In genomic region chr3:88150771-88151170, GRCh38 we compare ENCODE assay signal across 8 cellular contexts. TPM values are rescaled to one million over a fixed set of nuclear protein-coding genes. Genes with fewer than 3 reads are reported as not detected.
A peak's percentile ranks its signal among the peaks of the same experiment; 100 is the strongest.
DNase-seq lines count a peak whose midpoint lies in the region; ATAC-seq, FAIRE-seq and TF ChIP-seq lines count a peak whose summit lies in the region.

No MANE protein-coding gene starts in this region.

- no peak for ATAC-seq in GM19035 (IDR thresholded peaks at IDR 0.05; ENCODE audit: unreplicated experiment)
- no peak for ATAC-seq in HG03378 (IDR thresholded peaks at IDR 0.05; ENCODE audit: unreplicated experiment)

- H3K4me3 ChIP-seq in BLaER1 (peak overlapping the region; percentile 88), bronchial epithelial cell (ENCODE audit: low read depth, low read length) (peak overlapping the region; percentile 88), mucosa of rectum (ENCODE audit: low read length in 2 of 2) (peak overlapping the region; percentile 81 to 98)

- 0 out of 2 replicates have a peak, but pooled peaks cover 4% of the 10 kb centered on the region for H3K9me3 ChIP-seq in BLaER1
- no peaks in the 10 kb centered on the region for H3K9me3 ChIP-seq in KOPT-K1 (ENCODE audit: insufficient read depth, low read length, poor library complexity, severe bottlenecking)
- H3K9me3 ChIP-seq in mucosa of rectum (ENCODE audit: control insufficient read depth in 2 of 2, low read length in 2 of 2): no peaks in the 10 kb centered on the region

- H3K4me1 ChIP-seq in BLaER1 (peaks cover 34% of the 10 kb centered on the region), mucosa of rectum (ENCODE audit: control insufficient read depth in 2 of 2, insufficient read depth in 2 of 2, low read length in 2 of 2) (peaks cover 0 to 19% of the 10 kb centered on the region in 2 donors)

- H3K9ac ChIP-seq in BLaER1: peak overlapping the region; percentile 91
- H3K9ac ChIP-seq in mucosa of rectum (ENCODE audit: low read depth in 1 of 2, low read length in 2 of 2): peak overlapping the region; percentile 83 to 99

- peak overlapping the region; percentile 73 for H3K4me2 ChIP-seq in BLaER1

- peaks cover 33% of the 10 kb centered on the region for H4K20me1 ChIP-seq in BLaER1

- FAIRE-seq in bronchial epithelial cell (lab: Jason Lieb, UNC): no peak

- TF ChIP-seq CTCF in bronchial epithelial cell (IDR thresholded peaks at IDR 0.05; ENCODE audit: insufficient read depth, low read length, severe bottlenecking): no peak

- H3K27ac ChIP-seq in BLaER1 (peak overlapping the region; percentile 91), KOPT-K1 (ENCODE audit: low read depth, low read length, poor library complexity, severe bottlenecking) (peak overlapping the region; percentile 94), mucosa of rectum (ENCODE audit: low read depth in 2 of 2, low read length in 2 of 2) (peak overlapping the region in 1 of 2 donors; percentile 96)

- H3K27me3 ChIP-seq in BLaER1 (no peaks in the 10 kb centered on the region), bronchial epithelial cell (ENCODE audit: control insufficient read depth, insufficient read depth, low read length) (no peaks in the 10 kb centered on the region), mucosa of rectum (ENCODE audit: control insufficient read depth in 2 of 2, insufficient read depth in 2 of 2, low read length in 2 of 2) (no peaks in the 10 kb centered on the region)

- DNase-seq in bronchial epithelial cell (ENCODE audit: low read depth): peak; percentile 4
- DNase-seq in GDM1 (lab: John Stamatoyannopoulos, UW): no peak
- DNase-seq in DMS79 (lab: John Stamatoyannopoulos, UW): no peak

- H3K36me3 ChIP-seq in BLaER1: peaks cover 29% of the 10 kb centered on the region
- H3K36me3 ChIP-seq in KOPT-K1 (ENCODE audit: insufficient read depth, low read length): peaks cover 32% of the 10 kb centered on the region
- no peaks in the 10 kb centered on the region for H3K36me3 ChIP-seq in bronchial epithelial cell (ENCODE audit: control insufficient read depth, insufficient read depth, low read length)
- H3K36me3 ChIP-seq in mucosa of rectum (ENCODE audit: control insufficient read depth in 2 of 2, insufficient read depth in 2 of 2, low read length in 2 of 2): peaks cover 6 to 14% of the 10 kb centered on the region in 2 donors

RNA-seq across cellular contexts. Expression of gene C3orf38, which starts 1.0 kb away (rescaled TPM):
- total RNA-seq in bronchial epithelial cell: 25.3 and 26.6 TPM in 2 replicates
